ENCODE assay signal across 31 cellular contexts in genomic region chr18:9689253-9689652, GRCh38.
"Had no signal": no experiment of that assay in that cellular context is flagged by ENCODE, and none has a peak within 500 bp of the region (broad histone marks: within the 10 kb centered on the region; RNA-seq: fewer than 3 reads in every experiment).

No MANE protein-coding gene starts in this region.

- ATAC-seq: naive thymus-derived CD8-positive, alpha-beta T cell; natural killer cell treated with Interleukin-12 subunit alpha and Interleukin-12 subunit beta and Interleukin-15 and Interleukin-18, amount 100 ng/mL, for 72 hours; psoas muscle; right cardiac atrium; right lobe of liver; stimulated activated effector memory CD8-positive, alpha-beta T cell treated with anti-CD3 and anti-CD28 coated beads, Interleukin-12 subunit alpha, Interleukin-12 subunit beta, amount 100 ng/mL, for 72 hours; stimulated activated naive B cell treated with anti-CD40 and anti-IgM and Interleukin-4, amounts not matched to agents 10 μg/mL and 1 μg/mL and 100 μg/mL, for 72 hours had no signal

- H3K36me3 ChIP-seq: neutrophil, ovary, right lobe of liver, sigmoid colon, stomach, thoracic aorta, thyroid gland, tibial nerve, upper lobe of left lung, vagina had no signal

- H3K4me1 Mint-ChIP-seq: neural crest cell; stimulated activated effector memory CD8-positive, alpha-beta T cell treated with anti-CD3 and anti-CD28 coated beads, Interleukin-12 subunit alpha, Interleukin-12 subunit beta, amount 100 ng/mL, for 72 hours had no signal

- H3K4me3 Mint-ChIP-seq: naive thymus-derived CD8-positive, alpha-beta T cell; natural killer cell treated with Interleukin-12 subunit alpha and Interleukin-12 subunit beta and Interleukin-15 and Interleukin-18, amount 100 ng/mL, for 72 hours; nephron progenitor cell; neural crest cell; stimulated activated effector memory CD8-positive, alpha-beta T cell treated with anti-CD3 and anti-CD28 coated beads, Interleukin-12 subunit alpha, Interleukin-12 subunit beta, amount 100 ng/mL, for 72 hours; stimulated activated naive B cell treated with anti-CD40 and anti-IgM and Interleukin-4, amounts not matched to agents 10 μg/mL and 1 μg/mL and 100 μg/mL, for 72 hours; stimulated activated naive CD8-positive, alpha-beta T cell treated with anti-CD3 and anti-CD28 coated beads, Interleukin-15, Interleukin-2, amounts not matched to agents 100 ng/mL and 50 ng/mL, for 24 hours had no signal

- H3K9me3 ChIP-seq: neutrophil, ovary, psoas muscle, right lobe of liver, sigmoid colon, stomach, thoracic aorta, thyroid gland, tibial nerve, upper lobe of left lung, vagina had no signal

- H3K27me3 ChIP-seq: neutrophil, ovary, right lobe of liver, sigmoid colon, stomach, thyroid gland, tibial nerve, upper lobe of left lung, vagina had no signal

- H3K9ac ChIP-seq: parathyroid adenoma had no signal

- FAIRE-seq: small intestine, urothelium cell line had no signal

- H3K4me3 ChIP-seq: ovary, psoas muscle, right lobe of liver, sigmoid colon, stomach, thoracic aorta, thyroid gland, tibial nerve, upper lobe of left lung, vagina had no signal

- H3K79me2 ChIP-seq: parathyroid adenoma had no signal

- H2AFZ ChIP-seq: parathyroid adenoma had no signal

- H3K36me3 Mint-ChIP-seq: naive thymus-derived CD8-positive, alpha-beta T cell; natural killer cell treated with Interleukin-12 subunit alpha and Interleukin-12 subunit beta and Interleukin-15 and Interleukin-18, amount 100 ng/mL, for 72 hours; stimulated activated effector memory CD8-positive, alpha-beta T cell treated with anti-CD3 and anti-CD28 coated beads, Interleukin-12 subunit alpha, Interleukin-12 subunit beta, amount 100 ng/mL, for 72 hours had no signal

- DNase-seq: naive thymus-derived CD8-positive, alpha-beta T cell; nephron progenitor cell; nucleus accumbens; ovary; posterior cingulate gyrus; psoas muscle; right cardiac atrium; sigmoid colon; small intestine; stimulated activated CD4-positive, alpha-beta T cell treated with anti-CD3 and anti-CD28 coated beads, Interleukin-15, amount 100 ng/mL, for 24 hours; stimulated activated CD4-positive, alpha-beta T cell treated with anti-CD3 and anti-CD28 coated beads, Interleukin-2, amount 100 ng/mL, for 24 hours; stimulated activated CD4-positive, alpha-beta T cell treated with anti-CD3 and anti-CD28 coated beads, Interleukin-2, amount 100 ng/mL, for 48 hours; stimulated activated CD4-positive, alpha-beta T cell treated with anti-CD3 and anti-CD28 coated beads, Interleukin-4, amount 100 ng/mL, for 24 hours; stimulated activated naive B cell treated with anti-CD40 and anti-IgM and Interleukin-4, amounts not matched to agents 10 μg/mL and 1 μg/mL and 100 μg/mL, for 72 hours; stimulated activated naive CD4-positive, alpha-beta T cell treated with Interleukin-2 at 50 U/mL for 16 hours; stomach; thyroid gland; trophoblast cell; upper lobe of left lung had no signal

- H3K9me3 Mint-ChIP-seq: naive thymus-derived CD8-positive, alpha-beta T cell; natural killer cell treated with Interleukin-12 subunit alpha and Interleukin-12 subunit beta and Interleukin-15 and Interleukin-18, amount 100 ng/mL, for 72 hours; nephron progenitor cell; neural crest cell; stimulated activated effector memory CD8-positive, alpha-beta T cell treated with anti-CD3 and anti-CD28 coated beads, Interleukin-12 subunit alpha, Interleukin-12 subunit beta, amount 100 ng/mL, for 72 hours; stimulated activated naive B cell treated with anti-CD40 and anti-IgM and Interleukin-4, amounts not matched to agents 10 μg/mL and 1 μg/mL and 100 μg/mL, for 72 hours; stimulated activated naive CD8-positive, alpha-beta T cell treated with anti-CD3 and anti-CD28 coated beads, Interleukin-15, Interleukin-2, amounts not matched to agents 100 ng/mL and 50 ng/mL, for 24 hours had no signal

- H3K27ac Mint-ChIP-seq: naive thymus-derived CD8-positive, alpha-beta T cell; natural killer cell treated with Interleukin-12 subunit alpha and Interleukin-12 subunit beta and Interleukin-15 and Interleukin-18, amount 100 ng/mL, for 72 hours; nephron progenitor cell; progenitor cell of endocrine pancreas; stimulated activated effector memory CD8-positive, alpha-beta T cell treated with anti-CD3 and anti-CD28 coated beads, Interleukin-12 subunit alpha, Interleukin-12 subunit beta, amount 100 ng/mL, for 72 hours; stimulated activated naive B cell treated with anti-CD40 and anti-IgM and Interleukin-4, amounts not matched to agents 10 μg/mL and 1 μg/mL and 100 μg/mL, for 72 hours; stimulated activated naive CD8-positive, alpha-beta T cell treated with anti-CD3 and anti-CD28 coated beads, Interleukin-15, Interleukin-2, amounts not matched to agents 100 ng/mL and 50 ng/mL, for 24 hours had no signal

- H3K4me1 ChIP-seq: parathyroid adenoma, right lobe of liver had no signal

- H3K27ac ChIP-seq: neutrophil, ovary, parathyroid adenoma, psoas muscle, right lobe of liver, sigmoid colon, stomach, thoracic aorta, thyroid gland, tibial nerve, upper lobe of left lung, vagina had no signal
